In the genomic region with DNA sequence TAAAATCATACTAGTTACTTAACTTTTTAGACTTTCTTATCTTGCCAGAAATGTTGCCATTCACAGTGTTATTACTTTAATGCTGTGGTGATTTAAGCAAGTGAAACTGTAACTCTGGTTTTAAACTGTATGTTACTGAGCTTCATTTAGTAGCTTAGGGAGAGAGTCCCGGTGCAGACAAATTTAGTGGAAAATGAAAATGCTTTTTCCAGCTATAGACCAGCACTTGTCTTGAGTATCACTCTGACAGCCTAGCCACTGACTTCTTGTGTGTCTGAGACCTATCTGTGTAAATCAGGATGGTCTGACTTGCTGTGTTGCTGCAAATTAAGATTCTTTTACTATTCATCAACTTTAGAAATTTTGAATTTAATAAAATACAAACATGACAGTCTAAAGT, we compare ENCODE assay signal across 11 cellular contexts.
DNase-seq lines count a peak whose midpoint lies in the region; ATAC-seq, FAIRE-seq and TF ChIP-seq lines count a peak whose summit lies in the region.
"Had no signal": no experiment of that assay in that cellular context is flagged by ENCODE, and none has a peak within 500 bp of the region (broad histone marks: within the 10 kb centered on the region; RNA-seq: fewer than 3 reads in every experiment).

No MANE protein-coding gene starts in this region.

- DNase-seq in HepG2 (ENCODE audit: low spot score) (no peak), heart left ventricle (no peak), ovary (no peak), aorta (no peak), GM12892 (ENCODE audit: insufficient read length) (no peak)
- DNase-seq in activated naive CD8-positive, alpha-beta T cell treated with anti-CD3 and anti-CD28 coated beads for 36 hours = no peak
- DNase-seq: GDM1, naive B cell had no signal

- no peaks in the 10 kb centered on the region for H3K9me3 Mint-ChIP-seq in activated naive CD8-positive, alpha-beta T cell treated with anti-CD3 and anti-CD28 coated beads for 36 hours
- H3K9me3 Mint-ChIP-seq: naive B cell had no signal

- no peak overlapping the region for H3K27ac Mint-ChIP-seq in activated naive CD8-positive, alpha-beta T cell treated with anti-CD3 and anti-CD28 coated beads for 36 hours
- H3K27ac Mint-ChIP-seq: naive B cell had no signal

- no peaks in the 10 kb centered on the region for H3K27me3 Mint-ChIP-seq in activated naive CD8-positive, alpha-beta T cell treated with anti-CD3 and anti-CD28 coated beads for 36 hours
- H3K27me3 Mint-ChIP-seq: naive B cell had no signal

- in situ Hi-C loops in HepG2 (cut with HindIII; ENCODE audit: extremely low pct_ligation_motif_present, low pct_unique_long_range_greater_than_20kb) = no loop called here

- TF ChIP-seq POLR2A in HepG2 (IDR thresholded peaks at IDR 0.05; ENCODE audit: insufficient read depth in 1 of 2, low read depth in 2 of 2, low read length in 2 of 2) = no peak
- TF ChIP-seq POLR2A in heart left ventricle (IDR thresholded peaks at IDR 0.05) = no peak
- TF ChIP-seq POLR2A in ovary (IDR thresholded peaks at IDR 0.05) = no peak
- no peak for TF ChIP-seq POLR2A in GM12892 (IDR thresholded peaks at IDR 0.05; ENCODE audit: low read depth, low read length)

- H3K36me3 ChIP-seq in liver (ENCODE audit: control insufficient read depth in 4 of 4, insufficient read depth in 3 of 4, low read depth in 1 of 4, low read length in 3 of 4) (no peaks in the 10 kb centered on the region), HepG2 (replicated peaks in 1 of 2; ENCODE audit: control insufficient read depth in 1 of 2, insufficient read depth in 2 of 2, low read length in 2 of 2) (no peaks in the 10 kb centered on the region), heart left ventricle (no peaks in the 10 kb centered on the region), ovary (no peaks in the 10 kb centered on the region), aorta (ENCODE audit: control insufficient read depth in 1 of 2, insufficient read depth in 2 of 2, low read length in 1 of 2) (no peaks in the 10 kb centered on the region)

- no peaks in the 10 kb centered on the region for H4K20me1 ChIP-seq in HepG2 (ENCODE audit: insufficient read depth, low read length)

- H3K4me3 ChIP-seq in liver (ENCODE audit: low read depth in 1 of 3, low read length in 3 of 3) = peak overlapping the region in 2 of 3 donors; percentile 27 to 38
- H3K4me3 ChIP-seq in HepG2 (replicated peaks in 1 of 3; ENCODE audit: insufficient read depth in 1 of 3, low read depth in 2 of 3, low read length in 3 of 3) = no peak overlapping the region
- peak overlapping the region; percentile 41 to 75 (median 56) for H3K4me3 ChIP-seq in heart left ventricle
- H3K4me3 ChIP-seq in ovary = peak overlapping the region; percentile 27
- H3K4me3 ChIP-seq in aorta (ENCODE audit: low read length in 2 of 2) = peak overlapping the region; percentile 21 to 93

- H3K9me3 ChIP-seq in liver (ENCODE audit: control insufficient read depth in 4 of 4, low read length in 3 of 4) = no peaks in the 10 kb centered on the region
- no peaks in the 10 kb centered on the region for H3K9me3 ChIP-seq in HepG2 (ENCODE audit: low read length)
- no peaks in the 10 kb centered on the region for H3K9me3 ChIP-seq in heart left ventricle
- H3K9me3 ChIP-seq in ovary = no peaks in the 10 kb centered on the region
- no peaks in the 10 kb centered on the region for H3K9me3 ChIP-seq in aorta (ENCODE audit: control insufficient read depth, low read length)

- FAIRE-seq in HepG2 (lab: Jason Lieb, UNC) (no peak), GM12892 (lab: Jason Lieb, UNC) (no peak)
- FAIRE-seq: A204.1 had no signal

- H3K27me3 ChIP-seq in liver (ENCODE audit: control insufficient read depth in 4 of 4, insufficient read depth in 4 of 4, low read length in 3 of 4) (no peaks in the 10 kb centered on the region), HepG2 (ENCODE audit: control insufficient read depth in 1 of 2, insufficient read depth in 2 of 2, low read length in 2 of 2) (peaks cover 0 to 2% of the 10 kb centered on the region in 2 experiments; a peak in 1 of 5 replicates), heart left ventricle (no peaks in the 10 kb centered on the region), ovary (no peaks in the 10 kb centered on the region), aorta (ENCODE audit: control insufficient read depth in 1 of 2, insufficient read depth in 2 of 2, low read length in 1 of 2) (no peaks in the 10 kb centered on the region)

- no peak overlapping the region for H3K9ac ChIP-seq in liver (ENCODE audit: low read depth in 1 of 2, low read length in 2 of 2)
- no peak overlapping the region for H3K9ac ChIP-seq in HepG2 (ENCODE audit: insufficient read depth, low read depth, low read length)

- TF ChIP-seq CTCF in liver (IDR thresholded peaks at IDR 0.05; ENCODE audit: low read depth, low read length, missing input control) (no peak), HepG2 (CRISPR knock-in tag; IDR thresholded peaks at IDR 0.05) (no peak), heart left ventricle (IDR thresholded peaks at IDR 0.05) (no peak), ovary (IDR thresholded peaks at IDR 0.05) (no peak)

- H2AFZ ChIP-seq in HepG2 (ENCODE audit: low read length) = no peak overlapping the region

- TF ChIP-seq RAD21 in liver (IDR thresholded peaks at IDR 0.05) (no peak), HepG2 (CRISPR knock-in tag; IDR thresholded peaks at IDR 0.05) (no peak)

- no peaks in the 10 kb centered on the region for H3K79me2 ChIP-seq in HepG2 (ENCODE audit: insufficient read depth, low read length)

- no peak overlapping the region for H3K27ac ChIP-seq in liver (ENCODE audit: low read depth in 1 of 2, low read length in 2 of 2)
- no peak overlapping the region for H3K27ac ChIP-seq in HepG2 (ENCODE audit: extremely low read length, insufficient read depth, low read length)
- peak overlapping the region; percentile 47 to 89 (median 80) for H3K27ac ChIP-seq in heart left ventricle
- H3K27ac ChIP-seq in ovary = peak overlapping the region in 1 of 2 donors; percentile 57
- H3K27ac ChIP-seq in aorta (ENCODE audit: low read depth in 1 of 2, low read length in 2 of 2) = peak overlapping the region in 1 of 2 donors; percentile 33

- no peak overlapping the region for H3K4me3 Mint-ChIP-seq in activated naive CD8-positive, alpha-beta T cell treated with anti-CD3 and anti-CD28 coated beads for 36 hours
- H3K4me3 Mint-ChIP-seq: naive B cell had no signal

- no peaks in the 10 kb centered on the region for H3K4me1 Mint-ChIP-seq in activated naive CD8-positive, alpha-beta T cell treated with anti-CD3 and anti-CD28 coated beads for 36 hours
- H3K4me1 Mint-ChIP-seq: naive B cell had no signal

- TF ChIP-seq EP300 in HepG2 (IDR thresholded peaks at IDR 0.05; ENCODE audit: low read depth in 2 of 2, low read length in 2 of 2) (no peak), HepG2 (CRISPR knock-in tag; IDR thresholded peaks at IDR 0.05; ENCODE audit: borderline replicate concordance) (no peak), ovary (IDR thresholded peaks at IDR 0.05) (no peak)

- no peak for ATAC-seq in HepG2
- ATAC-seq in heart left ventricle = peak in 1 of 4 donors; percentile 24
- ATAC-seq in aorta (ENCODE audit: low FRiP score) = peak; percentile 39
- ATAC-seq in HG02798 (IDR thresholded peaks at IDR 0.05; ENCODE audit: poor library complexity, unreplicated experiment) = no peak

- POLR2A ChIA-PET in HepG2 (lab: Yijun Ruan, JAX) = no interaction called here

- H3K36me3 Mint-ChIP-seq in activated naive CD8-positive, alpha-beta T cell treated with anti-CD3 and anti-CD28 coated beads for 36 hours = no peaks in the 10 kb centered on the region
- H3K36me3 Mint-ChIP-seq: naive B cell had no signal

- CTCF ChIA-PET in HepG2 (lab: Yijun Ruan, JAX; ENCODE audit: low intra/inter-chr PET ratio, low total read pairs) = no interaction called here

- 73% methylated on average over 1 of the region's 1 CpG for WGBS in liver
- 0% methylated on average over 1 of the region's 1 CpG for WGBS in HepG2 (ENCODE audit: low lambda C conversion rate)
- WGBS in heart left ventricle, 4 donors = 32 to 37% (median 34%) methylated on average over 1 of the region's 1 CpG
- 9 to 11% (median 10%) methylated on average over 1 of the region's 1 CpG for WGBS in ovary, 3 donors
- WGBS in aorta, 2 donors = 0 to 7% methylated on average over 1 of the region's 1 CpG

- H3K4me1 ChIP-seq in liver (ENCODE audit: control insufficient read depth in 4 of 4, insufficient read depth in 4 of 4, low read length in 3 of 4) = peaks cover 0 to 6% (median 1%) of the 10 kb centered on the region in 4 donors
- H3K4me1 ChIP-seq in HepG2 (ENCODE audit: insufficient read depth, low read length) = no peaks in the 10 kb centered on the region
- peaks cover 0 to 10% (median 0%) of the 10 kb centered on the region in 12 donors for H3K4me1 ChIP-seq in heart left ventricle
- no peaks in the 10 kb centered on the region for H3K4me1 ChIP-seq in ovary (ENCODE audit: insufficient read depth)
- no peaks in the 10 kb centered on the region for H3K4me1 ChIP-seq in aorta (ENCODE audit: control insufficient read depth in 1 of 2, insufficient read depth in 2 of 2, low read length in 2 of 2)

- intact Hi-C loops in HepG2 (cut with micrococcal nuclease; ENCODE audit: unreplicated experiment) = no loop called here
- intact Hi-C loops in heart left ventricle (cut with DNase I) = loop anchor here in 4 of 10 donors (5.0 to 10.0 kb wide), 7 partner anchors 66 to 316 kb away; a partner anchor contains a TSS
- intact Hi-C loops in ovary (cut with DNase I) = no loop called here
- intact Hi-C loops in aorta (cut with DNase I) = no loop called here

- BruUV-seq in HepG2 (replicated peaks; lab: Mats Ljungman, UMichigan) = no TSS peak

- no peak overlapping the region for H3K4me2 ChIP-seq in HepG2 (ENCODE audit: low read depth, low read length)

TF ChIP-seq in liver, 16 proteins besides CTCF, POLR2A, EP300 and RAD21 (continues in another document):
- TF ChIP-seq RXRA (IDR thresholded peaks at IDR 0.05) (no peak), HNF4G (IDR thresholded peaks at IDR 0.05) (no peak), EGR1 (IDR thresholded peaks at IDR 0.05; ENCODE audit: low read depth in 2 of 2) (no peak), TAF1 (conservative IDR thresholded peaks at IDR 0.05) (no peak)

TF ChIP-seq in HepG2, 621 proteins besides CTCF, POLR2A, EP300 and RAD21 (continues in another document):
- no peak for TF ChIP-seq PHF21A (CRISPR knock-in tag; IDR thresholded peaks at IDR 0.05)
- no peak for TF ChIP-seq TOE1 (CRISPR knock-in tag; IDR thresholded peaks at IDR 0.05)
- TF ChIP-seq PHB2 (IDR thresholded peaks at IDR 0.05; ENCODE audit: partially characterized antibody) = no peak
- TF ChIP-seq HNRNPK (IDR thresholded peaks at IDR 0.05; ENCODE audit: low read depth, low read length, poor library complexity, severe bottlenecking) = no peak
- no peak for TF ChIP-seq ZNF383 (CRISPR knock-in tag; IDR thresholded peaks at IDR 0.05; ENCODE audit: borderline replicate concordance)
- TF ChIP-seq MEIS2 (CRISPR knock-in tag; IDR thresholded peaks at IDR 0.05) = no peak
- TF ChIP-seq AGO1 (IDR thresholded peaks at IDR 0.05; ENCODE audit: low read depth, low read length, poor library complexity, severe bottlenecking) = no peak
- no peak for TF ChIP-seq HNF4A (CRISPR knock-in tag; IDR thresholded peaks at IDR 0.05)
- TF ChIP-seq JUNB (CRISPR knock-in tag; IDR thresholded peaks at IDR 0.05; ENCODE audit: borderline replicate concordance) = no peak
- no peak for TF ChIP-seq FIP1L1 (IDR thresholded peaks at IDR 0.05; ENCODE audit: borderline replicate concordance, insufficient read depth, low read depth, low read length)
- TF ChIP-seq STAG1 (CRISPR knock-in tag; IDR thresholded peaks at IDR 0.05) = no peak

Comparison
In these comparisons a context has a peak if more than half of its experiments do, and no peak if none do; other contexts are left out.
1. H3K4me3 ChIP-seq: peak in liver (2 of 3), heart left ventricle (12 of 12), ovary (single experiment) and aorta (2 of 2); none in HepG2 (0 of 3).
2. H3K27ac ChIP-seq: peak in heart left ventricle (12 of 12); none in liver (0 of 2) and HepG2 (single experiment).